ENCODE assay signal across 13 cellular contexts in the genomic region with DNA sequence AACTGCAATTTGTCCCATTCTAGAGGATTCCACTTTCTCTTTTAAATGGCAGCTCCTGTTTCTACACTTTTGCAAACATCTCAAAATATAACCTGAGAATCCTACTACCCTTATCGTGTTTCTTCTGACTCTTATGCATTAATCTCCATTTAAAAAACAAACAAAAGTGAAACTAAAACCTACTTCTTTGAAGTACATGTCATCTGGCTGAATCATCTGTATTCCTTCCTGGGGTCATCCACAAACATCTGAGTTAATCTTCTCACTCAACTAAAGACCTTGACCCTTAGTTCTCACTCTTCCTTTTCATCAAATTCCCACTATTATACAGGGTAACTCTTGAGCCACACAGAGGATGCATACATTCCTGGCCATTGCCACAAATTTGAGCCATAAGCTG.
DNase-seq lines count a peak whose midpoint lies in the region; ATAC-seq and TF ChIP-seq lines count a peak whose summit lies in the region.
"Had no signal": no experiment of that assay in that cellular context is flagged by ENCODE, and none has a peak within 500 bp of the region (broad histone marks: within the 10 kb centered on the region; RNA-seq: fewer than 3 reads in every experiment).

No MANE protein-coding gene starts in this region.

- H3K4me2 ChIP-seq in Karpas-422 (ENCODE audit: low read depth, low read length, poor library complexity, severe bottlenecking) = peak overlapping the region; percentile 73

- H3K36me3 ChIP-seq in Karpas-422 (ENCODE audit: insufficient read depth, low read length) (no peaks in the 10 kb centered on the region), adipocyte (ENCODE audit: control insufficient read depth, insufficient read depth, low read length, severe bottlenecking) (no peaks in the 10 kb centered on the region), ascending aorta (no peaks in the 10 kb centered on the region)
- H3K36me3 ChIP-seq: gastroesophageal sphincter had no signal

- H3K9me2 ChIP-seq in Karpas-422 (replicated peaks; ENCODE audit: insufficient read depth, low read length) = 0 out of 2 replicates have a peak, but pooled peaks cover 3% of the 10 kb centered on the region

- H3K79me2 ChIP-seq in Karpas-422 (ENCODE audit: low read length) = no peaks in the 10 kb centered on the region

- H3K9me3 ChIP-seq in Karpas-422 (ENCODE audit: low read length) = no peaks in the 10 kb centered on the region
- no peaks in the 10 kb centered on the region for H3K9me3 ChIP-seq in adipocyte (ENCODE audit: control insufficient read depth, low read length)
- H3K9me3 ChIP-seq in ascending aorta = no peaks in the 10 kb centered on the region
- H3K9me3 ChIP-seq: gastroesophageal sphincter had no signal

- no peak for TF ChIP-seq CTCF in coronary artery (IDR thresholded peaks at IDR 0.05)
- no peak for TF ChIP-seq CTCF in ascending aorta (IDR thresholded peaks at IDR 0.05)

- no peaks in the 10 kb centered on the region for H4K20me1 ChIP-seq in Karpas-422 (ENCODE audit: insufficient read depth, low read depth, low read length)

- H3K27ac ChIP-seq in Karpas-422 (ENCODE audit: low read length) (no peak overlapping the region), coronary artery (no peak overlapping the region), ascending aorta (no peak overlapping the region)
- H3K27ac ChIP-seq: gastroesophageal sphincter had no signal

- ATAC-seq in GM19035 (IDR thresholded peaks at IDR 0.05; ENCODE audit: unreplicated experiment) = peak; percentile 65
- ATAC-seq: gastroesophageal sphincter had no signal

- intact Hi-C loops in ascending aorta (cut with DNase I) = no loop called here

- H3K4me1 ChIP-seq in Karpas-422 (ENCODE audit: low read length) (peaks cover 13% of the 10 kb centered on the region), adipocyte (ENCODE audit: control insufficient read depth, insufficient read depth, low read length) (no peaks in the 10 kb centered on the region), ascending aorta (no peaks in the 10 kb centered on the region)
- H3K4me1 ChIP-seq: gastroesophageal sphincter had no signal

- H3K9ac ChIP-seq in Karpas-422 (ENCODE audit: low read length) (peak overlapping the region; percentile 50), adipocyte (ENCODE audit: low read length) (no peak overlapping the region)

- H3K4me3 ChIP-seq in Karpas-422 (ENCODE audit: low read length) (peak overlapping the region; percentile 61), adipocyte (ENCODE audit: low read length) (peak overlapping the region; percentile 53), coronary artery (no peak overlapping the region), ascending aorta (no peak overlapping the region)
- H3K4me3 ChIP-seq: gastroesophageal sphincter had no signal

- DNase-seq in Karpas-422 (no peak), adipocyte (ENCODE audit: low read depth) (no peak), non-pigmented ciliary epithelial cell (ENCODE audit: low read depth) (peak; percentile 31), coronary artery (ENCODE audit: low spot score) (no peak), ascending aorta (ENCODE audit: low spot score in 2 of 2) (no peak)
- DNase-seq in central memory CD4-positive, alpha-beta T cell = no peak
- DNase-seq: activated CD4-positive, alpha-beta T cell treated with anti-CD3 and anti-CD28 coated beads, Interleukin-2, amount 10 ng/mL, durations not matched to agents 24 days and 14 days; dermis blood vessel endothelial cell; DMS153; NCI-H510A treated with DMSO at 0.1 percent for 48 hours; occipital lobe had no signal

- no peaks in the 10 kb centered on the region for H3K27me3 ChIP-seq in Karpas-422 (ENCODE audit: low read length)
- no peaks in the 10 kb centered on the region for H3K27me3 ChIP-seq in adipocyte (replicated peaks; ENCODE audit: control insufficient read depth, insufficient read depth, low read length)
- no peaks in the 10 kb centered on the region for H3K27me3 ChIP-seq in ascending aorta
- H3K27me3 ChIP-seq: gastroesophageal sphincter had no signal

- peak overlapping the region; percentile 63 for H2AFZ ChIP-seq in Karpas-422 (ENCODE audit: low read length)

Comparison
In these comparisons a context has a peak if more than half of its experiments do, and no peak if none do; other contexts are left out.
1. H3K4me3 ChIP-seq: peak in Karpas-422 (single experiment) and adipocyte (single experiment); none in coronary artery (single experiment) and ascending aorta (0 of 2).